Comparison of ENCODE assay signal across 9 cellular contexts in the genomic region with DNA sequence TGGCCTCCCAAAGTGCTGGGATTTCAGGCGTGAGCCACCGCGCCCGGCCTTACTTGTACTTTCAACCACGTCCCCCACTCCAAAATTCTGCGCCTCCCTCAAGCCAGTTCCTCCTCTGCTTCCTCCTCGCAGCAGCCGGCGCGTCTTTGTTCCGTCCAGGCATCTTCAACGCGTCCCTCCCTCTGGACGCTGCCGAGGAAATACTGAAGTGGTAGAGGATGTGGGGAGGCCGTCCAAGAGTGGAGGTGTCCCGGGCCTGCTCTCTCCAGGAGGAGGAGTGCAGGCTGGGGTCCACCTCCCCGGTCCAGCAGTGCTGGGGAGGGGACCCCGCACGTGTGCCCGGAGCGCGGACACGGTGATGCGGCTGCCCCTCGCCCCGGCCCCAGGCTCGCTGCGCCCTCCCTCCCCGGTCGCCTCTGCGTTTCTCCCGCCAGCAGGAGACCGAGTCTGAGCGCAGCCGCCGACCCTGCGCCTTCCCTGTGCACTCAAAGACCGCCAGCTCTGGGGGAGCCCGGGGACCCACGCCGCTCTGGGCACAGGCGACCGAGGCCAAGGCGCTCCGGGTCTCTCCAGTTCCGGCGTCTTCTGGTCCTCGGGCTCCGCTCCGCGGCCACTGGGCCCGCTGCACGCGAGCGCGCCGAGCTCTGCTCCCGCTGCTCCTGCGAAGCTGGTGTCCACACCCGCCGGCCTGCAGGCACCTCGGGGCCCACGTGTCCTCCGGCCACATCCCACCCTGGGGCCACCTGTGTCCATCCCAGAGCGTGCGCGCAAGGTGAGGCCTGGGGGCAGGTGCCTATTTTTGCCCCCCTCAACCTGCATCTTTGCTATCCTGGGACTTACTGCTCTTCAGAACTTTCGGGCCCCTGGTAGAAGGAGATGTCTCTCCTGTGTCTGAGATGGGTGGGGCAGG. TPM values are rescaled to one million over a fixed set of nuclear protein-coding genes. Genes with fewer than 3 reads are reported as not detected.
A peak's percentile ranks its signal among the peaks of the same experiment; 100 is the strongest.
DNase-seq lines count a peak whose midpoint lies in the region; ATAC-seq and TF ChIP-seq lines count a peak whose summit lies in the region.
"Had no signal": no experiment of that assay in that cellular context is flagged by ENCODE, and none has a peak within 500 bp of the region (broad histone marks: within the 10 kb centered on the region; RNA-seq: fewer than 3 reads in every experiment).

No MANE protein-coding gene starts in this region.

- intact Hi-C loops in activated CD4-positive, alpha-beta T cell treated with anti-CD3 and anti-CD28 coated beads for 36 hours (cut with DNase I, micrococcal nuclease): loop anchor here (1.0 to 5.0 kb wide), 5 partner anchors 14 to 126 kb away; no protein-coding TSS in a partner anchor
- intact Hi-C loops in dorsolateral prefrontal cortex (cut with DNase I): loop anchor here in 1 of 2 donors (10.0 kb wide), 1 partner anchor 65 kb away; no protein-coding TSS in a partner anchor

- no peak overlapping the region for H3K27ac Mint-ChIP-seq in activated CD4-positive, alpha-beta T cell treated with anti-CD3 and anti-CD28 coated beads for 36 hours

- H3K27ac ChIP-seq in dorsolateral prefrontal cortex: no peak overlapping the region
- no peak overlapping the region for H3K27ac ChIP-seq in lung (ENCODE audit: low read depth in 1 of 2, low read length in 1 of 2)
- H3K27ac ChIP-seq: SK-N-MC had no signal

- POLR2A ChIA-PET in activated CD4-positive, alpha-beta T cell treated with anti-CD3 and anti-CD28 coated beads for 36 hours (lab: Charles Lee): no interaction called here

- peak overlapping the region; percentile 63 for H3K4me3 Mint-ChIP-seq in activated CD4-positive, alpha-beta T cell treated with anti-CD3 and anti-CD28 coated beads for 36 hours

- H3K27me3 ChIP-seq in dorsolateral prefrontal cortex: peaks cover 0 to 81% (median 48%) of the 10 kb centered on the region in 45 donors
- peaks cover 3% of the 10 kb centered on the region for H3K27me3 ChIP-seq in lung (ENCODE audit: control insufficient read depth, insufficient read depth)

- peaks cover 0 to 5% of the 10 kb centered on the region in 2 donors for H3K4me1 ChIP-seq in lung (ENCODE audit: control insufficient read depth in 2 of 2, insufficient read depth in 2 of 2, low read length in 2 of 2)

- peak overlapping the region; percentile 11 to 70 (median 50) for H3K4me3 ChIP-seq in dorsolateral prefrontal cortex
- no peak overlapping the region for H3K4me3 ChIP-seq in lung
- H3K4me3 ChIP-seq: SK-N-MC had no signal

- H3K9me3 ChIP-seq in lung (ENCODE audit: control insufficient read depth in 2 of 2, insufficient read depth in 1 of 2, low read length in 1 of 2): no peaks in the 10 kb centered on the region

- H3K27me3 Mint-ChIP-seq in activated CD4-positive, alpha-beta T cell treated with anti-CD3 and anti-CD28 coated beads for 36 hours: peaks cover 47% of the 10 kb centered on the region

- TF ChIP-seq CTCF in dorsolateral prefrontal cortex (IDR thresholded peaks at IDR 0.05 in 54 of 56, conservative IDR thresholded peaks at IDR 0.05 in 2 of 56; ENCODE audit: low read depth in 1 of 56, partially characterized antibody in 56 of 56) (peak in 50 of 56 donors; percentile 26 to 68 (median 48)), lung (IDR thresholded peaks at IDR 0.05; ENCODE audit: control extremely low read depth, extremely low read depth) (peak; percentile 17)

- CTCF ChIA-PET in activated CD4-positive, alpha-beta T cell treated with anti-CD3 and anti-CD28 coated beads for 36 hours (lab: Charles Lee): interaction anchor here (0.6 to 1.7 kb wide), 18 partner anchors 9 to 126 kb away, joined by 3 to 10 read pairs (median 4); a partner anchor contains a TSS

- WGBS in lung, 2 donors: 2% methylated on average over 44 to 69 of the region's 69 CpGs

- H3K9me3 Mint-ChIP-seq in activated CD4-positive, alpha-beta T cell treated with anti-CD3 and anti-CD28 coated beads for 36 hours (ENCODE audit: low read depth): no peaks in the 10 kb centered on the region

- peak; percentile 97 for ATAC-seq in activated CD4-positive, alpha-beta T cell treated with anti-CD3 and anti-CD28 coated beads for 36 hours
- ATAC-seq in lung (ENCODE audit: insufficient read depth, low FRiP score): peak; percentile 80
- no peak for ATAC-seq in GM21447 (IDR thresholded peaks at IDR 0.05; ENCODE audit: unreplicated experiment)
- ATAC-seq in HG02623 (IDR thresholded peaks at IDR 0.05; ENCODE audit: unreplicated experiment): no peak

- DNase-seq in EL (peak; percentile 58), NCI-H146 (lab: John Stamatoyannopoulos, UW) (peak; percentile 82), dorsolateral prefrontal cortex (peak in 8 of 10 donors; percentile 17 to 75 (median 43)), lung (ENCODE audit: low spot score) (no peak)
- DNase-seq in activated CD4-positive, alpha-beta T cell treated with anti-CD3 and anti-CD28 coated beads for 36 hours: peak; percentile 80
- peak; percentile 37 to 52 (median 38) for DNase-seq in stimulated activated CD4-positive, alpha-beta T cell treated with anti-CD3 and anti-CD28 coated beads, TNF-alpha, amount 100 ng/mL, for 48 hours (ENCODE audit: low read depth in 3 of 3)

- peaks cover 10% of the 10 kb centered on the region for H3K4me1 Mint-ChIP-seq in activated CD4-positive, alpha-beta T cell treated with anti-CD3 and anti-CD28 coated beads for 36 hours

- no peaks in the 10 kb centered on the region for H3K36me3 ChIP-seq in lung (ENCODE audit: control insufficient read depth in 2 of 2, insufficient read depth in 2 of 2, low read length in 2 of 2)

- H3K36me3 Mint-ChIP-seq in activated CD4-positive, alpha-beta T cell treated with anti-CD3 and anti-CD28 coated beads for 36 hours (ENCODE audit: low read depth): no peaks in the 10 kb centered on the region

RNA-seq across cellular contexts. Expression of a gene that starts 31.7 kb away (rescaled TPM):
- 10 to 100 TPM; 12.8 to 12.9 TPM for total RNA-seq in activated CD4-positive, alpha-beta T cell treated with anti-CD3 and anti-CD28 coated beads for 36 hours
- total RNA-seq in dorsolateral prefrontal cortex (10 to 100 TPM; 13.8 to 44.3 (median 26.5) TPM), lung (10 to 100 TPM in 1 of 2 donors, 1 to 10 TPM in 1; 9.3 to 25.3 TPM)
- 10 to 100 TPM in 1 of 2 donors, 1 to 10 TPM in 1; 7.6 to 12.7 TPM for polyA plus RNA-seq in lung

RNA-seq across cellular contexts. Expression of a gene that starts 41.5 kb away (rescaled TPM):
- 10 to 100 TPM; 66.9 to 70.9 TPM for total RNA-seq in activated CD4-positive, alpha-beta T cell treated with anti-CD3 and anti-CD28 coated beads for 36 hours
- 10 to 100 TPM; 26.3 to 47.8 (median 35.6) TPM for total RNA-seq in dorsolateral prefrontal cortex
- 10 to 100 TPM; 18.4 to 32.9 TPM for total RNA-seq in lung
- polyA plus RNA-seq in lung: 10 to 100 TPM; 27.6 to 38.3 TPM

RNA-seq across cellular contexts. Expression of a gene that starts 41.6 kb away (rescaled TPM):
- under 1 TPM; 0.46 to 0.82 TPM for total RNA-seq in activated CD4-positive, alpha-beta T cell treated with anti-CD3 and anti-CD28 coated beads for 36 hours
- total RNA-seq in dorsolateral prefrontal cortex (1 to 10 TPM in 20 of 120 experiments, under 1 TPM in 56, not detected in 44; 0.26 to 1.8 (median 0.75) TPM), lung (10 to 100 TPM in 1 of 2 donors, 1 to 10 TPM in 1; 9.6 to 25.3 TPM)
- polyA plus RNA-seq in lung: 10 to 100 TPM in 1 of 2 donors, 1 to 10 TPM in 1; 9.3 to 11.8 TPM

RNA-seq across cellular contexts. Expression of a gene that starts 51.2 kb away (rescaled TPM):
- total RNA-seq in activated CD4-positive, alpha-beta T cell treated with anti-CD3 and anti-CD28 coated beads for 36 hours: 10 to 100 TPM; 21.5 to 25.2 TPM
- 10 to 100 TPM; 18.1 to 42.2 (median 27.6) TPM for total RNA-seq in dorsolateral prefrontal cortex
- total RNA-seq in lung: 10 to 100 TPM; 26.7 to 37.8 TPM
- 10 to 100 TPM; 22.8 to 61.7 TPM for polyA plus RNA-seq in lung

RNA-seq across cellular contexts. Expression of a gene that starts 56.8 kb away (rescaled TPM):
- total RNA-seq in activated CD4-positive, alpha-beta T cell treated with anti-CD3 and anti-CD28 coated beads for 36 hours: 10 to 100 TPM; 73.4 to 76.8 TPM
- under 1 TPM in 28 of 120 experiments, not detected in 92; 0.19 to 0.74 (median 0.39) TPM for total RNA-seq in dorsolateral prefrontal cortex
- 1 to 10 TPM in 1 of 2 donors, under 1 TPM in 1; 0.77 to 2.0 TPM for total RNA-seq in lung
- polyA plus RNA-seq in lung: under 1 TPM; 0.53 to 0.82 TPM

Comparison
In these comparisons a context has a peak if more than half of its experiments do, and no peak if none do; other contexts are left out.
1. ATAC-seq: peak in activated CD4-positive, alpha-beta T cell treated with anti-CD3 and anti-CD28 coated beads for 36 hours (single experiment) and lung (single experiment); none in GM21447 (single experiment) and HG02623 (single experiment).